ENCODE assay signal across 8 cellular contexts in the genomic region with DNA sequence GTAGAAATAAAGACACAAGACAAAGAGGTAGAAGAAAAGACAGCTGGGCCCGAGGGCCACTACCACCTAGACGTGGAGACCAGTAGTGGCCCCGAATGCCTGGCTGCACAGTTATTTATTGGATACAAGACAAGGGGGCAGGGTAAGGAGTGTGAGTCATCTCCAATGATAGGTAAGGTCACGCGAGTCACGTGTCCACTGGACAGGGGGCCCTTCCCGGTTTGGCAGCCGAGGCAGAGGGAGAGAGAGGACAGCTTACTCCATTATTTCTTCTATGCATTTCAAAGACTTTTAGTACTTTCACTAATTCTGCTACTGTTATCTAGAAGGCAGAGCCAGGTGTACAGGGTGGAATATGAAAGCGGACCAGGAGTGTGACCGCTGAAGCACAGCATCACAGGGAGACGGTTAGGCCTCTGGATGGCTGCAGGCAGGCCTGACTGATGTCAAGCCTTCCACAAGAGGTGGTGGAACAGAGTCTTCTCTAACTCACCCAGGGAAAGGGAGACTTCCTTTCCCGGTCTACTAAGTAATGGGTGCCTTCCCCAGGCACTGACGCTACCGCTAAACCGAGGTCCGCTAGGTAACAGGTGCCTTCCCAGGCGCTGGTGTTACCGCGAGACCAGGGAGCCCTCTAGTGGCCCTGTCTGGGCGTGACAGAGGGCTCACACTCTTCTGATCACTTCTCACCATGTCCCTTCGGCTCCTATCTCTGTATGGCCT. TPM values are rescaled to one million over a fixed set of nuclear protein-coding genes. Genes with fewer than 3 reads are reported as not detected.
DNase-seq lines count a peak whose midpoint lies in the region; ATAC-seq and TF ChIP-seq lines count a peak whose summit lies in the region.

No MANE protein-coding gene starts in this region.

- peaks cover 4% of the 10 kb centered on the region; the same call in 1 of the 2 replicates for H3F3A ChIP-seq in SU-DHL-6 (ENCODE audit: insufficient read depth)

- H3K4me2 ChIP-seq in SU-DHL-6 (ENCODE audit: low read depth, low read length, poor library complexity, severe bottlenecking): no peak overlapping the region

- POLR2A ChIA-PET in CD4-positive, alpha-beta memory T cell (lab: Charles Lee; ENCODE audit: partially characterized antibody): interaction anchor here (0.8 to 1.8 kb wide), 4 partner anchors 13 to 86 kb away, joined by 3 to 9 read pairs (median 8); partner anchors contain the start of gene TMEM128

- no peaks in the 10 kb centered on the region for H3K36me3 ChIP-seq in CD4-positive, alpha-beta memory T cell (ENCODE audit: insufficient read depth, low read length)
- H3K36me3 ChIP-seq in SU-DHL-6 (ENCODE audit: low read length): no peaks in the 10 kb centered on the region

- H3K79me2 ChIP-seq in SU-DHL-6 (ENCODE audit: insufficient read depth, low read length): no peaks in the 10 kb centered on the region

- H3K9ac ChIP-seq in SU-DHL-6 (ENCODE audit: low read length): no peak overlapping the region

- no peaks in the 10 kb centered on the region for H3K36me3 Mint-ChIP-seq in CD4-positive, alpha-beta memory T cell

- H3K4me3 Mint-ChIP-seq in CD4-positive, alpha-beta memory T cell: peak overlapping the region in 5 of 8 donors; percentile 30 to 58 (median 41)

- H3K27me3 ChIP-seq in CD4-positive, alpha-beta memory T cell (ENCODE audit: insufficient read depth, low read length): no peaks in the 10 kb centered on the region
- no peaks in the 10 kb centered on the region for H3K27me3 ChIP-seq in SU-DHL-6 (ENCODE audit: low read length)

- intact Hi-C loops in CD4-positive, alpha-beta memory T cell (cut with micrococcal nuclease): loop anchor here (1.0 to 5.0 kb wide), 4 partner anchors 75 to 97 kb away; partner anchors contain the start of gene TMEM128

- peak overlapping the region; percentile 64 for H2AFZ ChIP-seq in SU-DHL-6 (ENCODE audit: low read depth, low read length, severe bottlenecking)

- peak; percentile 86 for ATAC-seq in GM19438 (IDR thresholded peaks at IDR 0.05; ENCODE audit: low read depth, unreplicated experiment)

- H3K9me3 ChIP-seq in CD4-positive, alpha-beta memory T cell (ENCODE audit: control insufficient read depth in 1 of 2, low read length in 2 of 2): no peaks in the 10 kb centered on the region
- H3K9me3 ChIP-seq in SU-DHL-6 (ENCODE audit: insufficient read depth, low read length): no peaks in the 10 kb centered on the region

- H3K4me1 ChIP-seq in CD4-positive, alpha-beta memory T cell (ENCODE audit: insufficient read depth, low read length): peaks cover 4% of the 10 kb centered on the region

- H4K20me1 ChIP-seq in SU-DHL-6 (ENCODE audit: low read depth, low read length): no peaks in the 10 kb centered on the region

- peak overlapping the region in 6 of 7 donors; percentile 3 to 42 (median 37) for H3K27ac Mint-ChIP-seq in CD4-positive, alpha-beta memory T cell

- H3K9me3 Mint-ChIP-seq in CD4-positive, alpha-beta memory T cell: no peaks in the 10 kb centered on the region

- H3K4me1 Mint-ChIP-seq in CD4-positive, alpha-beta memory T cell: peaks cover 4 to 10% (median 7%) of the 10 kb centered on the region in 4 donors

- DNase-seq in CD4-positive, alpha-beta memory T cell: peak; percentile 73 to 77 (median 76)
- DNase-seq in KG1 (lab: John Stamatoyannopoulos, UW) (peak; percentile 27), hepatic stellate cell (ENCODE audit: low spot score) (peak; percentile 29), smooth muscle cell of the brain vasculature (ENCODE audit: low read depth, low spot score) (peak; percentile 15), dedifferentiated amniotic fluid mesenchymal stem cell (ENCODE audit: extremely low spot score) (no peak)
- DNase-seq in activated naive CD8-positive, alpha-beta T cell treated with anti-CD3 and anti-CD28 coated beads, Interleukin-2, amount 50 U/mL, for 16 hours (ENCODE audit: low read depth, low spot score): peak; percentile 43

- no peaks in the 10 kb centered on the region for H3K27me3 Mint-ChIP-seq in CD4-positive, alpha-beta memory T cell

- TF ChIP-seq CTCF in SU-DHL-6 (IDR thresholded peaks at IDR 0.05; ENCODE audit: insufficient read depth, low read length, poor library complexity, severe bottlenecking): peak; percentile 62

- no peaks in the 10 kb centered on the region for H3K9me2 ChIP-seq in SU-DHL-6 (replicated peaks; ENCODE audit: insufficient read depth, low read length)

- H3K4me3 ChIP-seq in CD4-positive, alpha-beta memory T cell (ENCODE audit: low read length in 2 of 2): no peak overlapping the region
- H3K4me3 ChIP-seq in SU-DHL-6 (ENCODE audit: insufficient read depth, low read length, poor library complexity, severe bottlenecking): no peak overlapping the region

- CTCF ChIA-PET in CD4-positive, alpha-beta memory T cell (lab: Charles Lee; ENCODE audit: partially characterized antibody): interaction anchor here (1.0 to 12.1 kb wide), 9 partner anchors 14 to 97 kb away, joined by 3 to 161 read pairs (median 4); no protein-coding TSS in a partner anchor

- H3K27ac ChIP-seq in CD4-positive, alpha-beta memory T cell (ENCODE audit: low read depth, low read length): no peak overlapping the region
- no peak overlapping the region for H3K27ac ChIP-seq in SU-DHL-6 (ENCODE audit: low read depth, low read length)

RNA-seq across cellular contexts. Expression of gene ZBTB49, which starts 44.9 kb away (rescaled TPM):
- total RNA-seq in CD4-positive, alpha-beta memory T cell: 10 to 100 TPM; 18.5 to 20.0 TPM
- polyA plus RNA-seq in CD4-positive, alpha-beta memory T cell: 1 to 10 TPM; 5.3 to 6.0 TPM

RNA-seq across cellular contexts. Expression of gene LYAR, which starts 45.0 kb away (rescaled TPM):
- 10 to 100 TPM; 74.5 to 79.8 TPM for total RNA-seq in CD4-positive, alpha-beta memory T cell
- 10 to 100 TPM; 59.1 to 66.5 TPM for polyA plus RNA-seq in CD4-positive, alpha-beta memory T cell

RNA-seq across cellular contexts. Expression of gene NSG1, which starts 51.9 kb away (rescaled TPM):
- 10 to 100 TPM; 74.9 to 75.1 TPM for total RNA-seq in CD4-positive, alpha-beta memory T cell
- 10 to 100 TPM; 48.8 to 82.6 TPM for polyA plus RNA-seq in CD4-positive, alpha-beta memory T cell
